1 cellular context compared by ENCODE assay signal in the genomic region with DNA sequence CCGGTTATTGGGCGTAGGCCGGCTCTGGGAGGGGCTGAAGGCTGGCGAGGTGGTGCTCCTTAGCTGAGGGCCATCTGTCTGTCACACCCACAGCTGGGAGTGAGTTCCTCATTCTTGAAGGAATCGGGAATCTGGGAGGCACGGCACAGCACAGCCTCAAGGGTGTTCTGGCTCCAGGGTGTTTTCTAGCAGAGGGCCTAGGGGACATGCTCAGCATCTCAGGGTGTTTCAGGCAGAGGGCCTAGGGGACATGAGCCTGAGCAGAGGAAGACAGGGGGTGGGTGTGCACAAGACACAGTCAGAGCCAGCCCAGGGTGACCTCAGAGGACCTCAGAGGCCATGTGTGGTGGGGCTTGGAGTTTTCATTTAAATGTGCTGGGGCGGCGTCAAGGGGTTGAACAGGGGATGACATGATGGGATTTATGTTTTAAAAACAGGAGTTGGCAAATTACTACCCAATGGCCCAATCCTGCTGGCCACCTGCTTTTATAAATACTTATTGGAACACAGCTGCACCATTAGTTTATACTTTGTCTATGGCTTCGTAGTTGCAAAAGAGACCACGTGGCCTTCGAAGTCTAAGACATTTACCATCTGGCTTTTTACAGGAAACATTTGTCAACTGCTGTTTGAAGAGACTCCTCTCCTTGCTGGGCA.
TF ChIP-seq lines count a peak whose summit lies in the region.

No MANE protein-coding gene starts in this region.

TF ChIP-seq in IMR-90, 13 proteins besides CTCF, POLR2A, EP300 and RAD21 (continued from another document):
- no peak for TF ChIP-seq RFX5 (IDR thresholded peaks at IDR 0.05; ENCODE audit: low read depth, low read length)
- TF ChIP-seq SMC3 (IDR thresholded peaks at IDR 0.05; ENCODE audit: low read depth, low read length): no peak
- no peak for TF ChIP-seq FOS (IDR thresholded peaks at IDR 0.05; ENCODE audit: low read depth, low read length)
